In genomic region chr10:98950106-98950505, GRCh38 we compare ENCODE assay signal across 19 cellular contexts.
DNase-seq lines count a peak whose midpoint lies in the region; ATAC-seq, FAIRE-seq and TF ChIP-seq lines count a peak whose summit lies in the region.
"Had no signal": no experiment of that assay in that cellular context is flagged by ENCODE, and none has a peak within 500 bp of the region (broad histone marks: within the 10 kb centered on the region; RNA-seq: fewer than 3 reads in every experiment).

No MANE protein-coding gene starts in this region.

- TF ChIP-seq CTCF in bronchial epithelial cell (IDR thresholded peaks at IDR 0.05; ENCODE audit: insufficient read depth, low read length, severe bottlenecking) (no peak), vagina (IDR thresholded peaks at IDR 0.05) (no peak)

- H3K36me3 ChIP-seq in bronchial epithelial cell (ENCODE audit: control insufficient read depth, insufficient read depth, low read length) (no peaks in the 10 kb centered on the region), vagina (no peaks in the 10 kb centered on the region)

- no peak for ATAC-seq in GM21717 (IDR thresholded peaks at IDR 0.05; ENCODE audit: unreplicated experiment)
- ATAC-seq: GM23338 had no signal

- H3K27me3 ChIP-seq in bronchial epithelial cell (ENCODE audit: control insufficient read depth, insufficient read depth, low read length) (no peaks in the 10 kb centered on the region), vagina (no peaks in the 10 kb centered on the region)

- TF ChIP-seq POLR2A in vagina (IDR thresholded peaks at IDR 0.05) = no peak

- no peaks in the 10 kb centered on the region for H3K4me1 ChIP-seq in vagina

- no peak overlapping the region for H3K4me3 ChIP-seq in bronchial epithelial cell (ENCODE audit: low read depth, low read length)
- no peak overlapping the region for H3K4me3 ChIP-seq in vagina
- H3K4me3 ChIP-seq: GM23338 had no signal

- peak overlapping the region; percentile 6 for H3K27ac ChIP-seq in vagina

- FAIRE-seq in bronchial epithelial cell (lab: Jason Lieb, UNC) = no peak
- FAIRE-seq: G401.6, GM18507 had no signal

- in situ Hi-C loops in ACHN (cut with HindIII; ENCODE audit: low pct_ligation_motif_present, low pct_unique_long_range_greater_than_20kb, low sequenced_read_pairs) = no loop called here

- DNase-seq in NCI-H524 (lab: John Stamatoyannopoulos, UW) (peak; percentile 2 to 44), OCI-M1 (lab: John Stamatoyannopoulos, UW) (peak; percentile 68), bronchial epithelial cell (ENCODE audit: low read depth) (peak; percentile 8), vagina (ENCODE audit: extremely low spot score in 2 of 2) (no peak), ACHN (no peak), GF-D8 (lab: John Stamatoyannopoulos, UW) (no peak)
- DNase-seq: C1 segment of cervical spinal cord; Calu3; CD4-positive, alpha-beta T cell; DMS 273 treated with DMSO at 0.1 percent for 48 hours; DMS79 treated with DMSO at 0.1 percent for 48 hours; EL; H7; IMR-90; KBM-7 had no signal

- intact Hi-C loops in vagina (cut with DNase I) = no loop called here

- H3K9me3 ChIP-seq in vagina = no peaks in the 10 kb centered on the region

Comparison
In these comparisons a context has a peak if more than half of its experiments do, and no peak if none do; other contexts are left out.
1. DNase-seq: peak in NCI-H524 (2 of 2), OCI-M1 (single experiment) and bronchial epithelial cell (single experiment); none in vagina (0 of 2), ACHN (single experiment) and GF-D8 (single experiment).